In the genomic region with DNA sequence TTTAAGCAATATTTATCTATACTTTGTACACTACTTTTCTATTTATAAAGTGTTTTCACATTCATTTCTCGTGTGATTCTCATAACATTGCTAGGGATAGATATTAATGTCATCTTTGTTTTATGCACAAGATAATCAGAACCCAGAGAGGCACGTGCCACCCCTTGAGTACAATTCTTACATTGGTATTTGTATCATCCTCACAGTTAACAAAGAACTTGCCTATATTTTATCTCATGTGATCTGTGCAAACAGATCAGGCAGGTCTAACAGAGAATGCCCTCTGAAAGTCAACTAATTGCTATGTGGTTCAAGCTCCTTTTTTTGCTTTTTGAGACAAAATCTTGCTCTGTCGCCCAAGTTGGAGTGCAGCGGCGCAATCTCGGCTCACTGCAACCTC, we compare ENCODE assay signal across 3 cellular contexts.
"Had no signal": no experiment of that assay in that cellular context is flagged by ENCODE, and none has a peak within 500 bp of the region (broad histone marks: within the 10 kb centered on the region; RNA-seq: fewer than 3 reads in every experiment).

No MANE protein-coding gene starts in this region.

- DNase-seq: GDM1, GF-D8 had no signal

- ATAC-seq: GM12878 had no signal
